Comparison of ENCODE assay signal across 26 cellular contexts in genomic region chr12:100555722-100556121, GRCh38. TPM values are rescaled to one million over a fixed set of nuclear protein-coding genes. Genes with fewer than 3 reads are reported as not detected.
DNase-seq lines count a peak whose midpoint lies in the region; ATAC-seq and TF ChIP-seq lines count a peak whose summit lies in the region.
"Had no signal": no experiment of that assay in that cellular context is flagged by ENCODE, and none has a peak within 500 bp of the region (broad histone marks: within the 10 kb centered on the region; RNA-seq: fewer than 3 reads in every experiment).

No MANE protein-coding gene starts in this region.

- H3K4me3 ChIP-seq in cardiac fibroblast (replicated peaks in 1 of 2; ENCODE audit: low read depth in 2 of 2, low read length in 2 of 2) (no peak overlapping the region), heart right ventricle (no peak overlapping the region)
- H3K4me3 ChIP-seq: esophagus muscularis mucosa had no signal

- TF ChIP-seq CTCF in cardiac fibroblast (IDR thresholded peaks at IDR 0.05; ENCODE audit: low read depth, low read length) (no peak), heart right ventricle (IDR thresholded peaks at IDR 0.05) (no peak), type B pancreatic cell (conservative IDR thresholded peaks at IDR 0.05) (no peak), natural killer cell (IDR thresholded peaks at IDR 0.05) (no peak)

- no peaks in the 10 kb centered on the region for H3K36me3 Mint-ChIP-seq in type B pancreatic cell
- no peaks in the 10 kb centered on the region for H3K36me3 Mint-ChIP-seq in natural killer cell
- H3K36me3 Mint-ChIP-seq: memory B cell, naive B cell had no signal

- H3K9me3 Mint-ChIP-seq in type B pancreatic cell (no peaks in the 10 kb centered on the region), natural killer cell (no peaks in the 10 kb centered on the region)
- H3K9me3 Mint-ChIP-seq: CD4-positive, alpha-beta T cell; memory B cell; T-helper 1 cell treated with Interleukin-12 subunit alpha and Interleukin-12 subunit beta and Interleukin-4 antibody, amounts not matched to agents 30 μg/mL and 1 μg/mL, for 36 hours had no signal

- H3K4me1 Mint-ChIP-seq in type B pancreatic cell (ENCODE audit: unreplicated experiment) (peaks cover 17% of the 10 kb centered on the region), natural killer cell (no peaks in the 10 kb centered on the region)
- H3K4me1 Mint-ChIP-seq: memory B cell, naive B cell had no signal

- peaks cover 0 to 16% (median 6%) of the 10 kb centered on the region in 9 donors for H3K4me1 ChIP-seq in heart right ventricle

- peak; percentile 64 for DNase-seq in HuH-7 (ENCODE audit: low spot score)
- peak; percentile 54 to 62 for DNase-seq in cardiac fibroblast (ENCODE audit: low read depth in 2 of 2)
- DNase-seq in heart right ventricle: peak in 1 of 2 donors; percentile 22
- DNase-seq in retina: peak; percentile 22
- no peak for DNase-seq in type B pancreatic cell (ENCODE audit: extremely low spot score, unreplicated experiment)
- no peak for DNase-seq in natural killer cell
- DNase-seq in activated CD4-positive, CD25-positive, alpha-beta regulatory T cell (lab: John Stamatoyannopoulos, UW): no peak
- DNase-seq: activated CD8-positive, alpha-beta memory T cell treated with anti-CD3 and anti-CD28 coated beads, Interleukin-2, amount 50 U/mL, for 4 hours; activated naive CD4-positive, alpha-beta T cell; CD4-positive, alpha-beta T cell; cerebellar nuclear complex; DMS153; effector CD4-positive, alpha-beta T cell; GDM1; hippocampal formation; KG1; naive B cell; NCI-H187; OCI-M1; SIG-M5; stimulated activated naive CD4-positive, alpha-beta T cell treated with Interleukin-2 at 50 U/mL for 16 hours; trophoblast cell had no signal

- H3K27ac Mint-ChIP-seq in type B pancreatic cell: no peak overlapping the region
- no peak overlapping the region for H3K27ac Mint-ChIP-seq in natural killer cell
- H3K27ac Mint-ChIP-seq: CD4-positive, alpha-beta T cell; memory B cell; naive B cell; T-helper 1 cell treated with Interleukin-12 subunit alpha and Interleukin-12 subunit beta and Interleukin-4 antibody, amounts not matched to agents 30 μg/mL and 1 μg/mL, for 36 hours had no signal

- no peaks in the 10 kb centered on the region for H3K27me3 Mint-ChIP-seq in type B pancreatic cell
- peaks cover 0 to 6% of the 10 kb centered on the region in 2 donors for H3K27me3 Mint-ChIP-seq in natural killer cell (ENCODE audit: low read depth in 2 of 2)

- no peaks in the 10 kb centered on the region for H3K36me3 ChIP-seq in heart right ventricle
- H3K36me3 ChIP-seq: esophagus muscularis mucosa had no signal

- peak overlapping the region in 5 of 10 donors; percentile 2 to 45 (median 18) for H3K27ac ChIP-seq in heart right ventricle
- H3K27ac ChIP-seq: esophagus muscularis mucosa had no signal

- H3K4me3 Mint-ChIP-seq in type B pancreatic cell: no peak overlapping the region
- H3K4me3 Mint-ChIP-seq in natural killer cell: no peak overlapping the region
- H3K4me3 Mint-ChIP-seq: CD4-positive, alpha-beta T cell; memory B cell; naive B cell; T-helper 1 cell treated with Interleukin-12 subunit alpha and Interleukin-12 subunit beta and Interleukin-4 antibody, amounts not matched to agents 30 μg/mL and 1 μg/mL, for 36 hours had no signal

- ATAC-seq in heart right ventricle: peak in 7 of 8 donors; percentile 67 to 92 (median 75)
- no peak for ATAC-seq in GM21576 (IDR thresholded peaks at IDR 0.05; ENCODE audit: unreplicated experiment)
- ATAC-seq in natural killer cell: no peak

- H3K27me3 ChIP-seq in heart right ventricle: no peaks in the 10 kb centered on the region
- H3K27me3 ChIP-seq: esophagus muscularis mucosa had no signal

- H3K9me3 ChIP-seq in heart right ventricle: no peaks in the 10 kb centered on the region
- H3K9me3 ChIP-seq: esophagus muscularis mucosa had no signal

- 52 to 67% methylated on average over 2 of the region's 2 CpGs for WGBS in heart right ventricle, 2 donors

- intact Hi-C loops in heart right ventricle (cut with DNase I) (loop anchor here in 9 of 10 donors (2.0 to 10.0 kb wide), 7 partner anchors 201 to 401 kb away; partner anchors contain the start of genes DEPDC4 (in 1 of the 9), SCYL2 (in 1 of the 9) and SLC17A8 (in 1 of the 9)), natural killer cell (cut with micrococcal nuclease) (no loop called here)

RNA-seq across cellular contexts. Expression of gene GAS2L3, which starts 17.8 kb away (rescaled TPM):
- total RNA-seq in heart right ventricle (1 to 10 TPM; 1.3 to 5.6 (median 2.0) TPM), type B pancreatic cell (ENCODE audit: low replicate concordance) (27.5 and 29.4 TPM in 2 replicates), natural killer cell (1 to 10 TPM in 2 of 3 donors, under 1 TPM in 1; 0.66 to 1.4 (median 1.0) TPM)
- polyA plus RNA-seq in heart right ventricle: 1 to 10 TPM in 1 of 2 donors, under 1 TPM in 1; 0.43 to 1.5 TPM

Comparison
In these comparisons a context has a peak if more than half of its experiments do, and no peak if none do; other contexts are left out.
1. DNase-seq: peak in HuH-7 (single experiment), cardiac fibroblast (2 of 2) and retina (single experiment); none in type B pancreatic cell (single experiment), natural killer cell (single experiment) and activated CD4-positive, CD25-positive, alpha-beta regulatory T cell (0 of 4).
2. ATAC-seq: peak in heart right ventricle (7 of 8); none in GM21576 (single experiment) and natural killer cell (0 of 3).